38 cellular contexts compared by ENCODE assay signal in genomic region chr1:53277326-53277725, GRCh38.
"Had no signal": no experiment of that assay in that cellular context is flagged by ENCODE, and none has a peak within 500 bp of the region (broad histone marks: within the 10 kb centered on the region; RNA-seq: fewer than 3 reads in every experiment).

No MANE protein-coding gene starts in this region.

- DNase-seq: activated B cell treated with CpG ODN at 0.5 μM for 24 hours; activated CD4-positive, alpha-beta memory T cell treated with anti-CD3 and anti-CD28 coated beads for 36 hours; activated CD4-positive, alpha-beta T cell treated with anti-CD3 and anti-CD28 coated beads for 4 hours; activated CD4-positive, alpha-beta T cell treated with anti-CD3 and anti-CD28 coated beads, Interleukin-2, amount 50 U/mL, for 1 hour; activated CD4-positive, CD25-positive, alpha-beta regulatory T cell treated with anti-CD3 and anti-CD28 coated beads, Interleukin-2, amount 50 U/mL, for 72 hours; activated CD8-positive, alpha-beta memory T cell treated with anti-CD3 and anti-CD28 coated beads, Interleukin-2, amount 50 U/mL, for 4 hours; activated effector memory CD4-positive, alpha-beta T cell treated with Interleukin-2 at 50 U/mL for 16 hours; activated naive CD4-positive, alpha-beta T cell treated with anti-CD3 and anti-CD28 coated beads, Interleukin-2, amount 10 ng/mL, durations not matched to agents 7 days and 5 days; activated naive CD8-positive, alpha-beta T cell treated with anti-CD3 and anti-CD28 coated beads, Interleukin-2, amount 50 U/mL, for 24 hours; activated T-cell treated with anti-CD3 and anti-CD28 coated beads for 4 hours; activated T-cell treated with anti-CD3 and anti-CD28 coated beads, Interleukin-2, amount 50 U/mL, for 4 hours; anterior cingulate cortex; Karpas-422; KBM-7; NCI-H1048; NCI-H1105 treated with DMSO at 0.1 percent for 48 hours; NCI-H1436; NCI-H1694; NCI-H1930; NCI-H2081 treated with DMSO at 0.1 percent for 48 hours; NCI-H226; NCI-H446 treated with DMSO at 0.1 percent for 48 hours; NCI-H524; NCI-H69; NCI-H82; PC-3; Peyer's patch; RPMI8226; SHP77 treated with DMSO at 0.1 percent for 48 hours; SK-N-SH; T-helper 9 cell had no signal

- H3K27me3 Mint-ChIP-seq: activated B cell treated with CpG ODN at 0.5 μM for 24 hours; activated CD4-positive, alpha-beta memory T cell treated with anti-CD3 and anti-CD28 coated beads for 36 hours; activated naive CD4-positive, alpha-beta T cell treated with anti-CD3 and anti-CD28 coated beads, Interleukin-2, amount 10 ng/mL, durations not matched to agents 7 days and 5 days; activated naive CD8-positive, alpha-beta T cell; activated naive CD8-positive, alpha-beta T cell treated with anti-CD3 and anti-CD28 coated beads, Interleukin-2, amount 50 U/mL, for 24 hours; brain had no signal

- H3K9ac ChIP-seq: SK-N-SH had no signal

- H3K27ac Mint-ChIP-seq: activated B cell treated with CpG ODN at 0.5 μM for 24 hours; activated CD4-positive, alpha-beta memory T cell treated with anti-CD3 and anti-CD28 coated beads for 36 hours; activated naive CD4-positive, alpha-beta T cell treated with anti-CD3 and anti-CD28 coated beads, Interleukin-2, amount 10 ng/mL, durations not matched to agents 7 days and 5 days; activated naive CD8-positive, alpha-beta T cell; activated naive CD8-positive, alpha-beta T cell treated with anti-CD3 and anti-CD28 coated beads, Interleukin-2, amount 50 U/mL, for 24 hours; activated T-helper 1 cell treated with anti-CD3 and anti-CD28 coated beads, Interleukin-12 subunit alpha, Interleukin-12 subunit beta, Interleukin-2, Interleukin-4 antibody, amounts not matched to agents 30 ng/mL and 10 ng/mL and 1 ng/mL, durations not matched to agents 14 hours and 24 hours and 36 hours had no signal

- H3K4me2 ChIP-seq: SK-N-SH had no signal

- ATAC-seq: activated naive CD8-positive, alpha-beta T cell treated with anti-CD3 and anti-CD28 coated beads, Interleukin-2, amount 50 U/mL, for 24 hours; PC-3 had no signal

- H3K27me3 ChIP-seq: Peyer's patch, SJSA1 had no signal

- H3K9me3 Mint-ChIP-seq: activated B cell treated with CpG ODN at 0.5 μM for 24 hours; activated CD4-positive, alpha-beta memory T cell treated with anti-CD3 and anti-CD28 coated beads for 36 hours; activated naive CD4-positive, alpha-beta T cell treated with anti-CD3 and anti-CD28 coated beads, Interleukin-2, amount 10 ng/mL, durations not matched to agents 7 days and 5 days; activated naive CD8-positive, alpha-beta T cell treated with anti-CD3 and anti-CD28 coated beads, Interleukin-2, amount 50 U/mL, for 24 hours; activated T-cell treated with anti-CD3 and anti-CD28 coated beads, Interleukin-2, amount 50 U/mL, for 4 hours; activated T-helper 1 cell treated with anti-CD3 and anti-CD28 coated beads, Interleukin-12 subunit alpha, Interleukin-12 subunit beta, Interleukin-2, Interleukin-4 antibody, amounts not matched to agents 30 ng/mL and 10 ng/mL and 1 ng/mL, durations not matched to agents 14 hours and 24 hours and 36 hours; brain; T-helper 1 cell treated with Interleukin-12 subunit alpha and Interleukin-12 subunit beta and Interleukin-4 antibody, amounts not matched to agents 30 μg/mL and 1 μg/mL, for 36 hours had no signal

- H3K4me1 Mint-ChIP-seq: activated B cell treated with CpG ODN at 0.5 μM for 24 hours; activated naive CD4-positive, alpha-beta T cell treated with anti-CD3 and anti-CD28 coated beads, Interleukin-2, amount 10 ng/mL, durations not matched to agents 7 days and 5 days; activated naive CD8-positive, alpha-beta T cell treated with anti-CD3 and anti-CD28 coated beads, Interleukin-2, amount 50 U/mL, for 24 hours had no signal

- FAIRE-seq: bronchial epithelial cell had no signal

- H3K4me3 ChIP-seq: Peyer's patch, SJSA1 had no signal

- H3K9me3 ChIP-seq: Peyer's patch, SJSA1, SK-N-SH had no signal

- H3K36me3 ChIP-seq: Peyer's patch had no signal

- H3K4me3 Mint-ChIP-seq: activated B cell treated with CpG ODN at 0.5 μM for 24 hours; activated CD4-positive, alpha-beta memory T cell treated with anti-CD3 and anti-CD28 coated beads for 36 hours; activated naive CD4-positive, alpha-beta T cell treated with anti-CD3 and anti-CD28 coated beads, Interleukin-2, amount 10 ng/mL, durations not matched to agents 7 days and 5 days; activated naive CD8-positive, alpha-beta T cell; activated naive CD8-positive, alpha-beta T cell treated with anti-CD3 and anti-CD28 coated beads, Interleukin-2, amount 50 U/mL, for 24 hours; activated T-helper 1 cell treated with anti-CD3 and anti-CD28 coated beads, Interleukin-12 subunit alpha, Interleukin-12 subunit beta, Interleukin-2, Interleukin-4 antibody, amounts not matched to agents 30 ng/mL and 10 ng/mL and 1 ng/mL, durations not matched to agents 14 hours and 24 hours and 36 hours; brain; T-helper 1 cell treated with Interleukin-12 subunit alpha and Interleukin-12 subunit beta and Interleukin-4 antibody, amounts not matched to agents 30 μg/mL and 1 μg/mL, for 36 hours had no signal

- H3K36me3 Mint-ChIP-seq: activated naive CD8-positive, alpha-beta T cell had no signal

- H3K4me1 ChIP-seq: Peyer's patch, SJSA1 had no signal

- H3K27ac ChIP-seq: Peyer's patch, SJSA1, VCaP had no signal
